26 cellular contexts compared by ENCODE assay signal in the genomic region with DNA sequence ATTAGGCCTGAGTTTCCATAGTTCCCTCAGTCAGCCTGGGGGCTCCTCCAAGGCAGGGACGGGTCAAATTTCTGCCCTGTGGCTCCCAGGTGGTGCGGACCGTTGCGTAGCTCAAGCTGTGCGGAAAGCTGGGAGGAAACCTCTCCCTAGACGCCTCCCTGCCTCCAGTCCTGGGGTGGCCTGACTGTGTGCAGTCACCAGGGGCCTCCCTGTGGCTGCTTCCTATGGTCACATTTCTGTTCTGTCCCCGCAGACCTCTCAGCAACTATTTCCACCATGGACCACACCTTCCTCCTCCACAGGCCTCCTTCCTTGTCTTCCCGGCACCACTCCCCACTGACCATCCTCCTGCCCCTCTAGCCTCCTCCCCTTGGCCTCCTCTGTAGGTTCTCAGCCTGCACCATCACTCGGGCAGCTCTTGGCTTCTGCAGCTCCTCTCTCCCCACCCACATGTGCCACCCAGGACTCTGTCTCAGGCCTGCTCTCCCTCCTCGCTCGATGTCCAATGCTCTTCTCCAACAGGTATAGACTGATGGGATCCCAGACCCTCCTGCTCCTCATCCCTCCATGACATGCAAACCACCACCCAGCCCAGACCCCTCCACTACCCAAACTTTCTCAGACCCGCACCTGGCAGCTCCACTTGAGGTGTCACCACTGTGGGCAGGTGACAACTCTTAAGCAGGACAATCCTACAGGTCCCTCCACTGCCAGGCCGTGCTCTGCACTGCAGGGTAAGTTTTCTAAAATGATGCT. TPM values are rescaled to one million over a fixed set of nuclear protein-coding genes. Genes with fewer than 3 reads are reported as not detected.
DNase-seq lines count a peak whose midpoint lies in the region; ATAC-seq, FAIRE-seq and TF ChIP-seq lines count a peak whose summit lies in the region.
"Had no signal": no experiment of that assay in that cellular context is flagged by ENCODE, and none has a peak within 500 bp of the region (broad histone marks: within the 10 kb centered on the region; RNA-seq: fewer than 3 reads in every experiment).

No MANE protein-coding gene starts in this region.

- H3K9me3 Mint-ChIP-seq in effector memory CD8-positive, alpha-beta T cell, result no peaks in the 10 kb centered on the region
- H3K9me3 Mint-ChIP-seq in neural progenitor cell, result peaks cover 2% of the 10 kb centered on the region

- H2AFZ ChIP-seq in neural progenitor cell (replicated peaks), result no peak overlapping the region
- H2AFZ ChIP-seq: GM23248, PC-9 had no signal

- no peaks in the 10 kb centered on the region for H3K36me3 ChIP-seq in HEK293 (ENCODE audit: control insufficient read depth in 2 of 2, insufficient read depth in 1 of 2, low read length in 2 of 2)
- H3K36me3 ChIP-seq in neural progenitor cell, result no peaks in the 10 kb centered on the region
- H3K36me3 ChIP-seq: SJSA1 had no signal

- H4K20me1 ChIP-seq in neural progenitor cell (ENCODE audit: low read depth), result no peaks in the 10 kb centered on the region

- no peaks in the 10 kb centered on the region for H3K79me2 ChIP-seq in neural progenitor cell (ENCODE audit: low read depth)

- H3K4me3 Mint-ChIP-seq in effector memory CD8-positive, alpha-beta T cell, result no peak overlapping the region
- H3K4me3 Mint-ChIP-seq in neural progenitor cell, result no peak overlapping the region

- no peaks in the 10 kb centered on the region for H3K4me1 ChIP-seq in HEK293 (ENCODE audit: control insufficient read depth, insufficient read depth, low read length)
- no peaks in the 10 kb centered on the region for H3K4me1 ChIP-seq in neural progenitor cell

- peaks cover 16 to 23% of the 10 kb centered on the region in 2 donors for H3K27me3 Mint-ChIP-seq in effector memory CD8-positive, alpha-beta T cell
- H3K27me3 Mint-ChIP-seq in neural progenitor cell (ENCODE audit: insufficient read depth, low read depth), result peaks cover 14% of the 10 kb centered on the region

- H3K9me3 ChIP-seq in HEK293 (ENCODE audit: control insufficient read depth, insufficient read depth, low read depth, low read length) (no peaks in the 10 kb centered on the region), neural progenitor cell (ENCODE audit: low read depth) (no peaks in the 10 kb centered on the region)
- H3K9me3 ChIP-seq: SJSA1 had no signal

- peaks cover 4% of the 10 kb centered on the region for H3K36me3 Mint-ChIP-seq in effector memory CD8-positive, alpha-beta T cell (ENCODE audit: insufficient read depth)
- H3K36me3 Mint-ChIP-seq in neural progenitor cell, result no peaks in the 10 kb centered on the region

- no peak overlapping the region for H3K4me2 ChIP-seq in neural progenitor cell
- H3K4me2 ChIP-seq: PC-9 had no signal

- H3K27me3 ChIP-seq in neural progenitor cell, result no peaks in the 10 kb centered on the region
- H3K27me3 ChIP-seq: SJSA1 had no signal

- H3K27ac ChIP-seq in HEK293 (ENCODE audit: extremely low read depth, low read depth, low read length), result no peak overlapping the region
- H3K27ac ChIP-seq in neural progenitor cell, result no peak overlapping the region
- H3K27ac ChIP-seq: GM23248, PC-9, SJSA1 had no signal

- POLR2A ChIA-PET in HEK293 (lab: Yijun Ruan, JAX), result interaction anchor here (0.5 to 0.6 kb wide), 2 partner anchors 368 to 831 kb away, joined by 4 to 9 read pairs; no protein-coding TSS in a partner anchor

- CTCF ChIA-PET in HEK293 (lab: Yijun Ruan, JAX), result interaction anchor here (0.5 to 2.8 kb wide), 2 partner anchors 113 to 391 kb away, joined by 3 to 9 read pairs; no protein-coding TSS in a partner anchor

- no peaks in the 10 kb centered on the region for H3F3A ChIP-seq in neural progenitor cell (ENCODE audit: low read depth)

- DNase-seq in effector memory CD8-positive, alpha-beta T cell, result no peak
- DNase-seq in neural progenitor cell (ENCODE audit: low spot score) (no peak), urothelium cell line (ENCODE audit: low spot score) (no peak), 8988T (no peak), NCI-H2227 treated with DMSO at 0.1 percent for 48 hours (lab: John Stamatoyannopoulos, UW) (no peak), RKO (ENCODE audit: low spot score) (no peak)
- DNase-seq: Calu3, DMS79 treated with DMSO at 0.1 percent for 48 hours, GF-D8, GM23248, HCEC 1CT, Kasumi-1, NCI-H1092 treated with DMSO at 0.1 percent for 48 hours, NCI-H1436, NCI-H187 treated with DMSO at 0.1 percent for 48 hours, NCI-H446, NCI-H524 treated with DMSO at 0.1 percent for 48 hours, NCI-H774, PC-9, Right ventricle myocardium superior, RPMI8226 had no signal

- no peak overlapping the region for H3K9ac ChIP-seq in neural progenitor cell
- H3K9ac ChIP-seq: GM23248 had no signal

- peak overlapping the region; percentile 3 to 9 for H3K27ac Mint-ChIP-seq in effector memory CD8-positive, alpha-beta T cell
- peak overlapping the region; percentile 47 for H3K27ac Mint-ChIP-seq in neural progenitor cell

- peaks cover 0 to 6% of the 10 kb centered on the region in 2 donors for H3K4me1 Mint-ChIP-seq in effector memory CD8-positive, alpha-beta T cell (ENCODE audit: low read depth in 2 of 2)
- peaks cover 5% of the 10 kb centered on the region for H3K4me1 Mint-ChIP-seq in neural progenitor cell

- FAIRE-seq in urothelium cell line (lab: Jason Lieb, UNC), result peak; percentile 17
- FAIRE-seq: GM12891 had no signal

- no peak overlapping the region for H3K4me3 ChIP-seq in HEK293 (ENCODE audit: low read depth, low read length)
- no peak overlapping the region for H3K4me3 ChIP-seq in neural progenitor cell
- H3K4me3 ChIP-seq: GM23248, PC-9, SJSA1 had no signal

- no peak for ATAC-seq in effector memory CD8-positive, alpha-beta T cell (replicated peaks)

- TF ChIP-seq CTCF in HEK293 (tag by site-specific recombination; IDR thresholded peaks at IDR 0.05) (no peak), neural progenitor cell (IDR thresholded peaks at IDR 0.05) (no peak)

TF ChIP-seq in HEK293, 187 proteins besides CTCF, POLR2A, EP300 and RAD21:
- TF ChIP-seq, protein P1, sequence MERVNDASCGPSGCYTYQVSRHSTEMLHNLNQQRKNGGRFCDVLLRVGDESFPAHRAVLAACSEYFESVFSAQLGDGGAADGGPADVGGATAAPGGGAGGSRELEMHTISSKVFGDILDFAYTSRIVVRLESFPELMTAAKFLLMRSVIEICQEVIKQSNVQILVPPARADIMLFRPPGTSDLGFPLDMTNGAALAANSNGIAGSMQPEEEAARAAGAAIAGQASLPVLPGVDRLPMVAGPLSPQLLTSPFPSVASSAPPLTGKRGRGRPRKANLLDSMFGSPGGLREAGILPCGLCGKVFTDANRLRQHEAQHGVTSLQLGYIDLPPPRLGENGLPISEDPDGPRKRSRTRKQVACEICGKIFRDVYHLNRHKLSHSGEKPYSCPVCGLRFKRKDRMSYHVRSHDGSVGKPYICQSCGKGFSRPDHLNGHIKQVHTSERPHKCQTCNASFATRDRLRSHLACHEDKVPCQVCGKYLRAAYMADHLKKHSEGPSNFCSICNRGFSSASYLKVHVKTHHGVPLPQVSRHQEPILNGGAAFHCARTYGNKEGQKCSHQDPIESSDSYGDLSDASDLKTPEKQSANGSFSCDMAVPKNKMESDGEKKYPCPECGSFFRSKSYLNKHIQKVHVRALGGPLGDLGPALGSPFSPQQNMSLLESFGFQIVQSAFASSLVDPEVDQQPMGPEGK (tag by site-specific recombination; IDR thresholded peaks at IDR 0.05), result no peak
- no peak for TF ChIP-seq ZNF155 (tag by site-specific recombination; IDR thresholded peaks at IDR 0.05)
- TF ChIP-seq ZNF623 (tag by site-specific recombination; IDR thresholded peaks at IDR 0.05), result no peak
- no peak for TF ChIP-seq ZNF140 (tag by site-specific recombination; IDR thresholded peaks at IDR 0.05)
- no peak for TF ChIP-seq ZNF223 (tag by site-specific recombination; IDR thresholded peaks at IDR 0.05)
- TF ChIP-seq SCRT2 (tag by site-specific recombination; IDR thresholded peaks at IDR 0.05), result peak; percentile 49; the same call in 1 of the 2 replicates
- TF ChIP-seq PBX3 (CRISPR knock-in tag; IDR thresholded peaks at IDR 0.05), result no peak
- TF ChIP-seq PRDM1 (tag by site-specific recombination; IDR thresholded peaks at IDR 0.05), result no peak
- TF ChIP-seq, protein P2, sequence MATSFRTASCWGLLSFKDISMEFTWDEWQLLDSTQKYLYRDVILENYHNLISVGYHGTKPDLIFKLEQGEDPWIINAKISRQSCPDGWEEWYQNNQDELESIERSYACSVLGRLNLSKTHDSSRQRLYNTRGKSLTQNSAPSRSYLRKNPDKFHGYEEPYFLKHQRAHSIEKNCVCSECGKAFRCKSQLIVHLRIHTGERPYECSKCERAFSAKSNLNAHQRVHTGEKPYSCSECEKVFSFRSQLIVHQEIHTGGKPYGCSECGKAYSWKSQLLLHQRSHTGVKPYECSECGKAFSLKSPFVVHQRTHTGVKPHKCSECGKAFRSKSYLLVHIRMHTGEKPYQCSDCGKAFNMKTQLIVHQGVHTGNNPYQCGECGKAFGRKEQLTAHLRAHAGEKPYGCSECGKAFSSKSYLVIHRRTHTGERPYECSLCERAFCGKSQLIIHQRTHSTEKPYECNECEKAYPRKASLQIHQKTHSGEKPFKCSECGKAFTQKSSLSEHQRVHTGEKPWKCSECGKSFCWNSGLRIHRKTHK (tag by site-specific recombination; IDR thresholded peaks at IDR 0.05), result no peak
- peak; percentile 41; the same call in 1 of the 2 replicates for TF ChIP-seq ZIC2 (tag by site-specific recombination; IDR thresholded peaks at IDR 0.05)

RNA-seq across cellular contexts. Expression of gene SEC13, which starts 26.9 kb away (rescaled TPM):
- 61.2 and 91.2 TPM in 2 replicates for total RNA-seq in neural progenitor cell (ENCODE audit: low replicate concordance)

RNA-seq across cellular contexts. Expression of gene GHRL, which starts 55.1 kb away (rescaled TPM):
- not detected in 2 replicates for total RNA-seq in neural progenitor cell (ENCODE audit: low replicate concordance)
- total RNA-seq: GM23248, HT-29, M059J, PC-9, Right ventricle myocardium superior had no signal
